In genomic region chr11:128291043-128291442, GRCh38 we compare ENCODE assay signal across 10 cellular contexts.
DNase-seq lines count a peak whose midpoint lies in the region; ATAC-seq and TF ChIP-seq lines count a peak whose summit lies in the region.
"Had no signal": no experiment of that assay in that cellular context is flagged by ENCODE, and none has a peak within 500 bp of the region (broad histone marks: within the 10 kb centered on the region; RNA-seq: fewer than 3 reads in every experiment).

No MANE protein-coding gene starts in this region.

- H3K79me2 ChIP-seq in Loucy (ENCODE audit: insufficient read depth, low read length), result no peaks in the 10 kb centered on the region; the same call in 1 of the 2 replicates

- H3K9me2 ChIP-seq in Loucy (replicated peaks; ENCODE audit: low read depth, low read length), result no peaks in the 10 kb centered on the region

- H3K4me2 ChIP-seq in Loucy (ENCODE audit: low read depth, low read length, poor library complexity, severe bottlenecking), result peak overlapping the region; percentile 36

- H3K4me1 ChIP-seq in Loucy (ENCODE audit: insufficient read depth, low read length, poor library complexity, severe bottlenecking), result peaks cover 65% of the 10 kb centered on the region
- H3K4me1 ChIP-seq: body of pancreas had no signal

- H3K9me3 Mint-ChIP-seq in central memory CD8-positive, alpha-beta T cell, result no peaks in the 10 kb centered on the region
- peaks cover 2% of the 10 kb centered on the region for H3K9me3 Mint-ChIP-seq in nephron
- H3K9me3 Mint-ChIP-seq: type B pancreatic cell had no signal

- no peaks in the 10 kb centered on the region for H3K36me3 ChIP-seq in Loucy (ENCODE audit: insufficient read depth, low read length)

- H3K4me3 Mint-ChIP-seq in central memory CD8-positive, alpha-beta T cell, result peak overlapping the region; percentile 88
- H3K4me3 Mint-ChIP-seq in nephron, result no peak overlapping the region
- H3K4me3 Mint-ChIP-seq: type B pancreatic cell had no signal

- H3K4me1 Mint-ChIP-seq in central memory CD8-positive, alpha-beta T cell, result peaks cover 94% of the 10 kb centered on the region
- H3K4me1 Mint-ChIP-seq in nephron, result peaks cover 51% of the 10 kb centered on the region

- no peaks in the 10 kb centered on the region for H3K27me3 Mint-ChIP-seq in central memory CD8-positive, alpha-beta T cell
- H3K27me3 Mint-ChIP-seq in nephron (ENCODE audit: low read depth), result peaks cover 33% of the 10 kb centered on the region

- H4K20me1 ChIP-seq in Loucy (ENCODE audit: insufficient read depth, low read length, poor library complexity, severe bottlenecking), result no peaks in the 10 kb centered on the region

- no peak overlapping the region for H2AFZ ChIP-seq in Loucy (ENCODE audit: low read length)

- peak; percentile 23 for DNase-seq in EH (ENCODE audit: low read depth)
- no peak for DNase-seq in central memory CD8-positive, alpha-beta T cell (ENCODE audit: low spot score in 2 of 2)
- DNase-seq in G401 (ENCODE audit: low spot score), result no peak
- no peak for DNase-seq in coronary artery (ENCODE audit: low spot score)
- no peak for DNase-seq in RKO (ENCODE audit: low spot score)
- DNase-seq in GM13976 (ENCODE audit: low spot score), result no peak

- no peak for ATAC-seq in central memory CD8-positive, alpha-beta T cell (replicated peaks; ENCODE audit: extremely low read depth, poor library complexity, severe bottlenecking)

- peak overlapping the region; percentile 100 for H3K27ac Mint-ChIP-seq in central memory CD8-positive, alpha-beta T cell (ENCODE audit: low read depth)
- peak overlapping the region; percentile 49 to 74 (median 72) for H3K27ac Mint-ChIP-seq in nephron
- H3K27ac Mint-ChIP-seq: type B pancreatic cell had no signal

- no peaks in the 10 kb centered on the region for H3K9me3 ChIP-seq in Loucy (ENCODE audit: insufficient read depth, low read depth, low read length)
- H3K9me3 ChIP-seq: body of pancreas had no signal

- no peak overlapping the region for H3K4me3 ChIP-seq in Loucy (ENCODE audit: low read length, poor library complexity, severe bottlenecking)
- no peak overlapping the region for H3K4me3 ChIP-seq in coronary artery
- H3K4me3 ChIP-seq: body of pancreas had no signal

- peak overlapping the region; percentile 61 for H3K9ac ChIP-seq in Loucy (ENCODE audit: low read depth, low read length, poor library complexity, severe bottlenecking)

- in situ Hi-C loops in G401 (cut with HindIII; ENCODE audit: low sequenced_read_pairs), result loop anchor here (25.0 kb wide), 1 partner anchor 346 kb away; no protein-coding TSS in a partner anchor
- in situ Hi-C loops in GM13976 (cut with MboI; ENCODE audit: low sequenced_read_pairs, unreplicated experiment), result loop anchor here (25.0 kb wide), 1 partner anchor 546 kb away; no protein-coding TSS in a partner anchor

- peaks cover 7% of the 10 kb centered on the region for H3K36me3 Mint-ChIP-seq in central memory CD8-positive, alpha-beta T cell (ENCODE audit: insufficient read depth)
- no peaks in the 10 kb centered on the region for H3K36me3 Mint-ChIP-seq in nephron (ENCODE audit: low read depth)
- H3K36me3 Mint-ChIP-seq: type B pancreatic cell had no signal

- H3K27me3 ChIP-seq in Loucy (ENCODE audit: insufficient read depth, low read length, poor library complexity, severe bottlenecking), result no peaks in the 10 kb centered on the region
- H3K27me3 ChIP-seq: body of pancreas had no signal

- H3K27ac ChIP-seq in coronary artery, result peak overlapping the region in 1 of 2 donors; percentile 31

- TF ChIP-seq CTCF in Loucy (conservative IDR thresholded peaks at IDR 0.05; ENCODE audit: low read length) (no peak), nephron (IDR thresholded peaks at IDR 0.05; ENCODE audit: unreplicated experiment in 3 of 3) (no peak), coronary artery (IDR thresholded peaks at IDR 0.05) (no peak), GM13976 (IDR thresholded peaks at IDR 0.05; ENCODE audit: borderline replicate concordance, control extremely low read depth, extremely low read depth, insufficient read depth, missing control alignments) (no peak)

- no peaks in the 10 kb centered on the region for H3F3A ChIP-seq in Loucy (ENCODE audit: low read depth)
